In genomic region chr7:44768663-44769361, GRCh38 we compare ENCODE assay signal across 8 cellular contexts. TPM values are rescaled to one million over a fixed set of nuclear protein-coding genes. Genes with fewer than 3 reads are reported as not detected.
DNase-seq lines count a peak whose midpoint lies in the region; ATAC-seq and TF ChIP-seq lines count a peak whose summit lies in the region.

No MANE protein-coding gene starts in this region.

- POLR2A ChIA-PET in HCT116 (lab: Charles Lee), result no interaction called here
- POLR2A ChIA-PET in activated CD4-positive, alpha-beta memory T cell treated with anti-CD3 and anti-CD28 coated beads, Interleukin-2, amount 10 ng/mL, durations not matched to agents 7 days and 5 days (lab: Charles Lee), result interaction anchor here (0.7 to 3.2 kb wide), 10 partner anchors 19 to 573 kb away, joined by 3 to 19 read pairs (median 4); partner anchors contain the start of genes OGDH, TMED4 and ZMIZ2

- no peak overlapping the region for H3K4me3 Mint-ChIP-seq in activated CD4-positive, alpha-beta memory T cell treated with anti-CD3 and anti-CD28 coated beads, Interleukin-2, amount 10 ng/mL, durations not matched to agents 7 days and 5 days
- peak overlapping the region; percentile 62 to 87 (median 84) for H3K4me3 Mint-ChIP-seq in immature natural killer cell

- H3K9me3 ChIP-seq in HCT116 (ENCODE audit: control insufficient read depth in 1 of 2, insufficient read depth in 1 of 2, low read depth in 1 of 2, low read length in 2 of 2) (no peaks in the 10 kb centered on the region), spleen (no peaks in the 10 kb centered on the region)

- H3K4me1 Mint-ChIP-seq in activated CD4-positive, alpha-beta memory T cell treated with anti-CD3 and anti-CD28 coated beads, Interleukin-2, amount 10 ng/mL, durations not matched to agents 7 days and 5 days, result peaks cover 33% of the 10 kb centered on the region
- H3K4me1 Mint-ChIP-seq in immature natural killer cell, result peaks cover 43 to 48% of the 10 kb centered on the region in 2 donors

- no peak for TF ChIP-seq POLR2A in HCT116 (IDR thresholded peaks at IDR 0.05; ENCODE audit: borderline replicate concordance, extremely low read depth, insufficient read depth, insufficient read length)
- TF ChIP-seq POLR2A in spleen (IDR thresholded peaks at IDR 0.05), result no peak

- no peak for TF ChIP-seq CTCF in HCT116 (IDR thresholded peaks at IDR 0.05 in 2 of 3, conservative IDR thresholded peaks at IDR 0.05 in 1 of 3; ENCODE audit: borderline replicate concordance in 1 of 3, insufficient read depth in 1 of 3, low read depth in 2 of 3, low read length in 2 of 3)
- TF ChIP-seq CTCF in spleen (IDR thresholded peaks at IDR 0.05 in 8 of 11, conservative IDR thresholded peaks at IDR 0.05 in 3 of 11), result no peak

- no peaks in the 10 kb centered on the region for H4K20me1 ChIP-seq in HCT116 (ENCODE audit: insufficient read depth)

- RAD21 ChIA-PET in HCT116 (lab: Charles Lee; ENCODE audit: low non-redundant PET in 1 of 2, low total read pairs in 2 of 2, uncharacterized antibody in 2 of 2, unreplicated experiment in 2 of 2), result no interaction called here

- H2AFZ ChIP-seq in HCT116 (ENCODE audit: low read depth, low read length, poor library complexity, severe bottlenecking), result no peak overlapping the region

- H3K9me2 ChIP-seq in HCT116 (ENCODE audit: insufficient read depth), result no peaks in the 10 kb centered on the region

- H3K36me3 ChIP-seq in HCT116 (ENCODE audit: control insufficient read depth in 1 of 2, insufficient read depth in 2 of 2, low read length in 2 of 2), result peaks cover 19 to 24% of the 10 kb centered on the region in 2 experiments; a peak in 3 of 4 replicates
- H3K36me3 ChIP-seq in spleen, result peaks cover 0 to 47% (median 43%) of the 10 kb centered on the region in 6 donors

- no peaks in the 10 kb centered on the region for H3K27me3 ChIP-seq in HCT116 (ENCODE audit: insufficient read depth, low read length)
- H3K27me3 ChIP-seq in spleen (replicated peaks in 1 of 7), result no peaks in the 10 kb centered on the region

- no peak for TF ChIP-seq RAD21 in HCT116 (IDR thresholded peaks at IDR 0.05; ENCODE audit: low read depth)

- H3K79me2 ChIP-seq in HCT116 (ENCODE audit: insufficient read depth, low read length), result no peaks in the 10 kb centered on the region

- no TSS peak for BruUV-seq in HCT116 (replicated peaks; lab: Mats Ljungman, UMichigan)

- peak; percentile 28; the same call in 1 of the 2 replicates for ATAC-seq in HCT116
- no peak for ATAC-seq in GM18861 (IDR thresholded peaks at IDR 0.05; ENCODE audit: unreplicated experiment)
- no peak for ATAC-seq in HG02840 (IDR thresholded peaks at IDR 0.05; ENCODE audit: low FRiP score, unreplicated experiment)
- ATAC-seq in GM19463 (IDR thresholded peaks at IDR 0.05; ENCODE audit: unreplicated experiment), result no peak

- no peak for DNase-seq in HCT116 (ENCODE audit: low read depth, low spot score)
- DNase-seq in activated CD4-positive, alpha-beta memory T cell treated with anti-CD3 and anti-CD28 coated beads, Interleukin-2, amount 10 ng/mL, durations not matched to agents 7 days and 5 days, result no peak
- DNase-seq in immature natural killer cell, result no peak
- DNase-seq in spleen, result no peak
- no peak for DNase-seq in NCI-H446 (lab: John Stamatoyannopoulos, UW)

- H3K4me2 ChIP-seq in HCT116 (ENCODE audit: low read length), result no peak overlapping the region

- H3K36me3 Mint-ChIP-seq in activated CD4-positive, alpha-beta memory T cell treated with anti-CD3 and anti-CD28 coated beads, Interleukin-2, amount 10 ng/mL, durations not matched to agents 7 days and 5 days (ENCODE audit: low read depth), result peaks cover 50% of the 10 kb centered on the region
- peaks cover 9 to 21% (median 15%) of the 10 kb centered on the region in 3 donors for H3K36me3 Mint-ChIP-seq in immature natural killer cell

- 76 to 84% (median 78%) methylated on average over 9 of the region's 9 CpGs for WGBS in spleen, 5 donors

- intact Hi-C loops in HCT116 (cut with micrococcal nuclease) (no loop called here), spleen (cut with DNase I; ENCODE audit: low total_unique reads) (no loop called here)

- CTCF ChIA-PET in HCT116 (lab: Charles Lee), result no interaction called here
- CTCF ChIA-PET in activated CD4-positive, alpha-beta memory T cell treated with anti-CD3 and anti-CD28 coated beads, Interleukin-2, amount 10 ng/mL, durations not matched to agents 7 days and 5 days (lab: Charles Lee), result interaction anchor here (0.6 to 1.1 kb wide), 2 partner anchors 90 to 204 kb away, joined by 3 to 4 read pairs; no protein-coding TSS in a partner anchor

- no peak overlapping the region for H3K4me3 ChIP-seq in HCT116 (replicated peaks in 1 of 2; ENCODE audit: low read depth in 1 of 2, low read length in 2 of 2)
- H3K4me3 ChIP-seq in spleen, result no peak overlapping the region

- H3K27ac ChIP-seq in HCT116 (ENCODE audit: low read depth, low read length), result no peak overlapping the region
- peak overlapping the region in 7 of 8 donors; percentile 35 to 79 (median 61) for H3K27ac ChIP-seq in spleen

- H3K9ac ChIP-seq in HCT116 (ENCODE audit: low read length), result no peak overlapping the region

- peak overlapping the region; percentile 54 for H3K27ac Mint-ChIP-seq in activated CD4-positive, alpha-beta memory T cell treated with anti-CD3 and anti-CD28 coated beads, Interleukin-2, amount 10 ng/mL, durations not matched to agents 7 days and 5 days
- H3K27ac Mint-ChIP-seq in immature natural killer cell, result peak overlapping the region; percentile 53 to 97 (median 86)

- H3K27me3 Mint-ChIP-seq in activated CD4-positive, alpha-beta memory T cell treated with anti-CD3 and anti-CD28 coated beads, Interleukin-2, amount 10 ng/mL, durations not matched to agents 7 days and 5 days, result no peaks in the 10 kb centered on the region
- peaks cover 0 to 5% (median 2%) of the 10 kb centered on the region in 3 donors for H3K27me3 Mint-ChIP-seq in immature natural killer cell (ENCODE audit: low read depth in 3 of 3)

- H3K9me3 Mint-ChIP-seq in activated CD4-positive, alpha-beta memory T cell treated with anti-CD3 and anti-CD28 coated beads, Interleukin-2, amount 10 ng/mL, durations not matched to agents 7 days and 5 days, result no peaks in the 10 kb centered on the region
- peaks cover 0 to 2% (median 0%) of the 10 kb centered on the region in 6 donors for H3K9me3 Mint-ChIP-seq in immature natural killer cell

- peaks cover 0 to 11% of the 10 kb centered on the region in 2 experiments; a peak in 1 of 4 replicates for H3K4me1 ChIP-seq in HCT116 (ENCODE audit: control insufficient read depth in 1 of 2, insufficient read depth in 2 of 2, low read length in 2 of 2)
- H3K4me1 ChIP-seq in spleen, result peaks cover 30 to 46% (median 39%) of the 10 kb centered on the region in 6 donors

TF ChIP-seq in HCT116, 20 proteins besides CTCF, POLR2A, EP300 and RAD21 (continues in another document):
- TF ChIP-seq TCF7L2 (IDR thresholded peaks at IDR 0.05; ENCODE audit: borderline replicate concordance, extremely low read depth, insufficient read depth, insufficient read length) (no peak), SIN3A (IDR thresholded peaks at IDR 0.05; ENCODE audit: low read depth) (no peak), ELF1 (IDR thresholded peaks at IDR 0.05; ENCODE audit: borderline replicate concordance, low read depth) (no peak), FOSL1 (IDR thresholded peaks at IDR 0.05; ENCODE audit: low read depth) (no peak), ATF3 (IDR thresholded peaks at IDR 0.05) (no peak), ZFX (IDR thresholded peaks at IDR 0.05) (no peak), EGR1 (IDR thresholded peaks at IDR 0.05; ENCODE audit: low read depth) (no peak), SRF (IDR thresholded peaks at IDR 0.05; ENCODE audit: low read depth) (no peak), ZBTB33 (IDR thresholded peaks at IDR 0.05; ENCODE audit: extremely low read depth, insufficient replicate concordance, low read length) (no peak), SP1 (IDR thresholded peaks at IDR 0.05; ENCODE audit: low read depth) (no peak), POLR2AphosphoS5 (IDR thresholded peaks at IDR 0.05; ENCODE audit: low read depth, low read length) (no peak; the same call in 1 of the 2 replicates), ZNF274 (IDR thresholded peaks at IDR 0.05; ENCODE audit: low read depth, low read length) (no peak), EZH2phosphoT487 (IDR thresholded peaks at IDR 0.05; ENCODE audit: borderline replicate concordance) (no peak)

RNA-seq across cellular contexts. Expression of gene ZMIZ2, which starts 20.2 kb away (rescaled TPM):
- total RNA-seq in HCT116 (2021; ENCODE audit: unreplicated experiment) (91.3 TPM), spleen (100 to 1,000 TPM in 4 of 7 donors, 10 to 100 TPM in 3; 35.6 to 160 (median 125) TPM)
- 60.1 and 62.7 TPM in 2 replicates for polyA plus RNA-seq in HCT116 (2012)
- 10 to 100 TPM; 85.2 to 91.4 TPM for total RNA-seq in activated CD4-positive, alpha-beta memory T cell treated with anti-CD3 and anti-CD28 coated beads, Interleukin-2, amount 10 ng/mL, durations not matched to agents 7 days and 5 days
- polyA plus RNA-seq in immature natural killer cell (1 to 10 TPM in 2 of 3 donors, under 1 TPM in 1; 0.58 to 8.1 (median 3.3) TPM), spleen (10 to 100 TPM; 27.7 to 95.7 (median 64.5) TPM)

RNA-seq across cellular contexts. Expression of gene PPIA, which starts 27.7 kb away (rescaled TPM):
- 2,836 TPM for total RNA-seq in HCT116 (2021; ENCODE audit: unreplicated experiment)
- 2,295 and 3,307 TPM in 2 replicates for polyA plus RNA-seq in HCT116 (2012)
- 1,000 to 10,000 TPM; 2,032 to 2,102 TPM for total RNA-seq in activated CD4-positive, alpha-beta memory T cell treated with anti-CD3 and anti-CD28 coated beads, Interleukin-2, amount 10 ng/mL, durations not matched to agents 7 days and 5 days
- polyA plus RNA-seq in immature natural killer cell, result 1,000 to 10,000 TPM; 2,627 to 4,215 (median 3,741) TPM
- total RNA-seq in spleen, result 1,000 to 10,000 TPM in 3 of 7 donors, 100 to 1,000 TPM in 4; 877 to 1,659 (median 945) TPM
- 1,000 to 10,000 TPM; 2,690 to 3,651 (median 2,985) TPM for polyA plus RNA-seq in spleen
